8 cellular contexts compared by ENCODE assay signal in genomic region chr9:34652608-34653007, GRCh38. TPM values are rescaled to one million over a fixed set of nuclear protein-coding genes. Genes with fewer than 3 reads are reported as not detected.
DNase-seq lines count a peak whose midpoint lies in the region; ATAC-seq and TF ChIP-seq lines count a peak whose summit lies in the region.

No MANE protein-coding gene starts in this region.

- no peak overlapping the region for H4K12ac ChIP-seq in trophoblast cell (ENCODE audit: low read depth, low read length)

- H4K8ac ChIP-seq in trophoblast cell (ENCODE audit: low read depth, low read length) = peak overlapping the region; percentile 11

- H3K9me3 ChIP-seq in esophagus muscularis mucosa (no peaks in the 10 kb centered on the region), trophoblast cell (ENCODE audit: insufficient read depth, low read depth, low read length) (peaks cover 3% of the 10 kb centered on the region)

- no peak overlapping the region for H3K23ac ChIP-seq in trophoblast cell (ENCODE audit: low read length)

- H3K36me3 ChIP-seq in esophagus muscularis mucosa (peaks cover 10 to 27% (median 20%) of the 10 kb centered on the region in 4 donors), trophoblast cell (ENCODE audit: control insufficient read depth in 1 of 2, insufficient read depth in 2 of 2, low read length in 2 of 2) (peaks cover 15 to 17% of the 10 kb centered on the region in 2 experiments)

- H3K4me1 ChIP-seq in esophagus muscularis mucosa = peaks cover 53 to 71% (median 64%) of the 10 kb centered on the region in 4 donors
- H3K4me1 ChIP-seq in trophoblast cell (ENCODE audit: control insufficient read depth in 1 of 2, insufficient read depth in 2 of 2, low read length in 2 of 2) = peaks cover 29 to 30% of the 10 kb centered on the region in 2 experiments

- TF ChIP-seq POLR2A in esophagus muscularis mucosa (IDR thresholded peaks at IDR 0.05; ENCODE audit: low read depth) = no peak

- TF ChIP-seq CTCF in C4-2B (conservative IDR thresholded peaks at IDR 0.05) = no peak
- TF ChIP-seq CTCF in RWPE1 (conservative IDR thresholded peaks at IDR 0.05; ENCODE audit: low read depth) = no peak
- TF ChIP-seq CTCF in esophagus muscularis mucosa (IDR thresholded peaks at IDR 0.05) = no peak
- no peak for TF ChIP-seq CTCF in GM20000 (IDR thresholded peaks at IDR 0.05; ENCODE audit: extremely low read depth, missing control alignments)

- H4K91ac ChIP-seq in trophoblast cell (ENCODE audit: low read depth, low read length) = no peak overlapping the region

- ATAC-seq in GM18517 (IDR thresholded peaks at IDR 0.05; ENCODE audit: unreplicated experiment) = no peak

- H3K79me1 ChIP-seq in trophoblast cell (ENCODE audit: low read length) = peaks cover 4% of the 10 kb centered on the region

- H3K27ac ChIP-seq in C4-2B (peak overlapping the region; percentile 71), RWPE1 (peak overlapping the region; percentile 87), esophagus muscularis mucosa (replicated peaks in 1 of 4) (peak overlapping the region; percentile 80 to 83 (median 82)), trophoblast cell (ENCODE audit: low read depth, low read length) (no peak overlapping the region)

- intact Hi-C loops in esophagus muscularis mucosa (cut with DNase I) = loop anchor here (10.0 kb wide), 1 partner anchor 58 kb away; no protein-coding TSS in a partner anchor

- WGBS in esophagus muscularis mucosa = 14% methylated on average over 4 of the region's 4 CpGs
- WGBS in trophoblast cell (ENCODE audit: extremely low coverage, insufficient coverage, insufficient read length) = no CpG with 5 or more reads among the region's 4 CpGs

- DNase-seq in RWPE1 (ENCODE audit: low spot score) (no peak), esophagus muscularis mucosa (ENCODE audit: extremely low spot score) (no peak), trophoblast cell (no peak), NCI-H2196 treated with DMSO at 0.1 percent for 48 hours (lab: John Stamatoyannopoulos, UW; ENCODE audit: unreplicated experiment) (no peak), DMS 273 (lab: John Stamatoyannopoulos, UW; ENCODE audit: unreplicated experiment) (no peak), GM20000 (ENCODE audit: low spot score) (no peak)

- no peak overlapping the region for H2BK5ac ChIP-seq in trophoblast cell (ENCODE audit: low read depth, low read length, poor library complexity)

- TF ChIP-seq EP300 in esophagus muscularis mucosa (IDR thresholded peaks at IDR 0.05) = no peak

- H3K14ac ChIP-seq in trophoblast cell (ENCODE audit: low read length) = peak overlapping the region; percentile 6

- H2AFZ ChIP-seq in trophoblast cell (ENCODE audit: insufficient read depth, low read length, poor library complexity) = no peak overlapping the region

- H2BK12ac ChIP-seq in trophoblast cell (ENCODE audit: low read length) = no peak overlapping the region

- CTCF ChIA-PET in RWPE1 (lab: Yijun Ruan, JAX) = interaction anchor here (0.6 kb wide), 1 partner anchor 9 kb away, joined by 4 read pairs; no protein-coding TSS in a partner anchor

- H3K79me2 ChIP-seq in trophoblast cell (ENCODE audit: control insufficient read depth, insufficient read depth, low read length, poor library complexity) = peaks cover 2% of the 10 kb centered on the region

- H3K4me2 ChIP-seq in trophoblast cell (ENCODE audit: low read length) = peak overlapping the region; percentile 53

- H3K4me3 ChIP-seq in esophagus muscularis mucosa (peak overlapping the region; percentile 51 to 62 (median 58)), trophoblast cell (ENCODE audit: low read depth, low read length) (peak overlapping the region; percentile 55)

- H2AK5ac ChIP-seq in trophoblast cell (ENCODE audit: low read length) = no peak overlapping the region

- no peak overlapping the region for H3K4ac ChIP-seq in trophoblast cell (ENCODE audit: low read depth, low read length)

- H3K27me3 ChIP-seq in esophagus muscularis mucosa (no peaks in the 10 kb centered on the region), trophoblast cell (ENCODE audit: insufficient read depth, low read length) (no peaks in the 10 kb centered on the region)

- no peak overlapping the region for H2BK120ac ChIP-seq in trophoblast cell (ENCODE audit: insufficient read depth, low read length, poor library complexity)

- H3K18ac ChIP-seq in trophoblast cell (ENCODE audit: low read length) = no peak overlapping the region

- no peak overlapping the region for H3K9ac ChIP-seq in trophoblast cell (ENCODE audit: low read length)

- POLR2A ChIA-PET in RWPE1 (lab: Yijun Ruan, JAX; ENCODE audit: low non-redundant PET) = interaction anchor here (0.6 kb wide), 1 partner anchor 15 kb away, joined by 3 read pairs; no protein-coding TSS in a partner anchor

RNA-seq across cellular contexts. Expression of gene IL11RA, which starts 0.6 kb away (rescaled TPM):
- 10 to 100 TPM; 33.0 to 40.2 (median 33.9) TPM for total RNA-seq in esophagus muscularis mucosa
- polyA plus RNA-seq in trophoblast cell (2013) = 6.6 and 7.0 TPM in 2 replicates

RNA-seq across cellular contexts. Expression of gene GALT, which starts 6.1 kb away (rescaled TPM):
- 10 to 100 TPM; 15.9 to 34.7 (median 22.9) TPM for total RNA-seq in esophagus muscularis mucosa
- polyA plus RNA-seq in trophoblast cell (2013) = 27.5 and 27.6 TPM in 2 replicates

RNA-seq across cellular contexts. Expression of gene CCL27, which starts 9.8 kb away (rescaled TPM):
- not detected for total RNA-seq in esophagus muscularis mucosa
- 0.19 and 0.33 TPM in 2 replicates for polyA plus RNA-seq in trophoblast cell (2013)

RNA-seq across cellular contexts. Expression of gene SIGMAR1, which starts 15.0 kb away (rescaled TPM):
- 10 to 100 TPM; 73.4 to 90.3 (median 83.9) TPM for total RNA-seq in esophagus muscularis mucosa
- polyA plus RNA-seq in trophoblast cell (2013) = 31.0 and 33.6 TPM in 2 replicates

RNA-seq across cellular contexts. Expression of gene ARID3C, which starts 23.7 kb away (rescaled TPM):
- not detected for total RNA-seq in esophagus muscularis mucosa
- 0.04 TPM in 1 of 2 replicates, not detected in the other for polyA plus RNA-seq in trophoblast cell (2013)
